Comparison of ENCODE assay signal across 16 cellular contexts in the genomic region with DNA sequence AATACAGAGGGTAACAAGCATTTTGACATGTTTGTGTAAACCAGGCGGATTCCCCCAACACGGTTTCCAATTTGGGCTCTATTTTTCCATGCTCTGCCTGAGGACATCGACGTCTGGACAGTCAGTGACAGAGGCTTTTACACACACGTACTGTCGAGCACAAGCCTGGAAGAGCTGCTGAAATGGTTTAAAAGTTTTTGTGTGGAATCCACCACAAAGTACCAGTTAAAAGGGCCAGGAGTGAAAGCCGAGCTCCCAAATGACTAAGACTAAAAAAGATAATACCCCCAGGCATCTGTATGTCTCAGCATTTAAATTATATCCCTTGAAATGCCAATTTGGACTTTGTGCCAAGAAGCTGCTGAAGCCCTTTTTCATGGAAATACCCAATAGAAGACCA.
"Had no signal": no experiment of that assay in that cellular context is flagged by ENCODE, and none has a peak within 500 bp of the region (broad histone marks: within the 10 kb centered on the region; RNA-seq: fewer than 3 reads in every experiment).

No MANE protein-coding gene starts in this region.

- FAIRE-seq: pancreas had no signal

- H3K4me2 ChIP-seq: hepatocyte had no signal

- H2AFZ ChIP-seq: hepatocyte had no signal

- H3K27me3 Mint-ChIP-seq: activated CD8-positive, alpha-beta T cell treated with anti-CD3 and anti-CD28 coated beads for 36 hours had no signal

- H3K4me1 ChIP-seq: pancreas had no signal

- H3K27me3 ChIP-seq: hepatocyte, pancreas, suprapubic skin, upper lobe of left lung had no signal

- H3K4me3 ChIP-seq: coronary artery, hepatocyte, pancreas, suprapubic skin, upper lobe of left lung had no signal

- H3K79me2 ChIP-seq: hepatocyte had no signal

- H3K27ac ChIP-seq: coronary artery, epithelial cell of prostate, hepatocyte, pancreas, suprapubic skin, upper lobe of left lung had no signal

- DNase-seq: activated CD4-positive, alpha-beta T cell treated with anti-CD3 and anti-CD28 coated beads for 1 hour; activated CD8-positive, alpha-beta memory T cell treated with anti-CD3 and anti-CD28 coated beads, Interleukin-2, amount 50 U/mL, for 48 hours; activated CD8-positive, alpha-beta T cell treated with anti-CD3 and anti-CD28 coated beads for 36 hours; activated naive CD4-positive, alpha-beta T cell; effector CD8-positive, alpha-beta T cell; left ventricle myocardium superior; pancreas; stimulated activated CD4-positive, alpha-beta T cell treated with anti-CD3 and anti-CD28 coated beads, Interleukin-4, amount 100 ng/mL, for 1 hour; stimulated activated CD8-positive, alpha-beta memory T cell treated with anti-CD3 and anti-CD28 coated beads, Interleukin-4, amount 100 ng/mL, for 48 hours; stimulated activated naive CD8-positive, alpha-beta T cell treated with anti-CD3 and anti-CD28 coated beads, Interleukin-15, Interleukin-2, amounts not matched to agents 100 U/mL and 50 U/mL, for 24 hours; upper lobe of left lung had no signal

- H3K4me3 Mint-ChIP-seq: activated CD8-positive, alpha-beta T cell treated with anti-CD3 and anti-CD28 coated beads for 36 hours; activated T-helper 1 cell treated with anti-CD3 and anti-CD28 coated beads, Interleukin-12 subunit alpha, Interleukin-12 subunit beta, Interleukin-2, Interleukin-4 antibody, amounts not matched to agents 30 ng/mL and 10 ng/mL and 1 ng/mL, durations not matched to agents 14 hours and 24 hours and 36 hours had no signal

- H3K9me3 ChIP-seq: pancreas, suprapubic skin, upper lobe of left lung had no signal

- ATAC-seq: activated CD8-positive, alpha-beta T cell treated with anti-CD3 and anti-CD28 coated beads for 36 hours; left ventricle myocardium superior; pancreas; stimulated activated naive CD8-positive, alpha-beta T cell treated with anti-CD3 and anti-CD28 coated beads, Interleukin-15, Interleukin-2, amounts not matched to agents 100 U/mL and 50 U/mL, for 24 hours had no signal

- H3K36me3 ChIP-seq: pancreas, suprapubic skin, upper lobe of left lung had no signal

- H3K9me3 Mint-ChIP-seq: activated CD8-positive, alpha-beta T cell treated with anti-CD3 and anti-CD28 coated beads for 36 hours; activated T-helper 1 cell treated with anti-CD3 and anti-CD28 coated beads, Interleukin-12 subunit alpha, Interleukin-12 subunit beta, Interleukin-2, Interleukin-4 antibody, amounts not matched to agents 30 ng/mL and 10 ng/mL and 1 ng/mL, durations not matched to agents 14 hours and 24 hours and 36 hours had no signal

- H3K27ac Mint-ChIP-seq: activated CD8-positive, alpha-beta T cell treated with anti-CD3 and anti-CD28 coated beads for 36 hours; activated T-helper 1 cell treated with anti-CD3 and anti-CD28 coated beads, Interleukin-12 subunit alpha, Interleukin-12 subunit beta, Interleukin-2, Interleukin-4 antibody, amounts not matched to agents 30 ng/mL and 10 ng/mL and 1 ng/mL, durations not matched to agents 14 hours and 24 hours and 36 hours had no signal
